ENCODE assay signal across 8 cellular contexts in genomic region chr11:66720223-66720898, GRCh38. TPM values are rescaled to one million over a fixed set of nuclear protein-coding genes. Genes with fewer than 3 reads are reported as not detected.
DNase-seq lines count a peak whose midpoint lies in the region; ATAC-seq and TF ChIP-seq lines count a peak whose summit lies in the region.

No MANE protein-coding gene starts in this region.

- H3K27ac ChIP-seq in OCI-LY1 (ENCODE audit: low read depth, low read length, poor library complexity, severe bottlenecking) (no peak overlapping the region), mammary epithelial cell (ENCODE audit: insufficient read depth, low read depth, low read length) (no peak overlapping the region)

- CTCF ChIA-PET in mammary epithelial cell (lab: Charles Lee; ENCODE audit: low non-redundant PET), result no interaction called here

- in situ Hi-C loops in mammary epithelial cell (cut with MboI; ENCODE audit: low sequenced_read_pairs in 2 of 2), result no loop called here

- H3K27me3 ChIP-seq in OCI-LY1 (ENCODE audit: insufficient read depth, low read length) (no peaks in the 10 kb centered on the region), mammary epithelial cell (ENCODE audit: insufficient read depth, low read length) (no peaks in the 10 kb centered on the region)

- H3K4me3 ChIP-seq in OCI-LY1 (ENCODE audit: low read depth, low read length, poor library complexity, severe bottlenecking) (no peak overlapping the region), mammary epithelial cell (replicated peaks in 1 of 3; ENCODE audit: insufficient read depth in 1 of 3, low read depth in 2 of 3, low read length in 3 of 3) (no peak overlapping the region)

- no peaks in the 10 kb centered on the region for H3F3A ChIP-seq in OCI-LY1 (ENCODE audit: insufficient read depth, low read length)

- H3K36me3 ChIP-seq in OCI-LY1 (ENCODE audit: insufficient read depth, low read length), result peaks cover 16% of the 10 kb centered on the region
- H3K36me3 ChIP-seq in mammary epithelial cell (ENCODE audit: insufficient read depth, low read length), result no peaks in the 10 kb centered on the region

- intact Hi-C loops in mammary epithelial cell (cut with micrococcal nuclease), result no loop called here

- peak; percentile 10 for DNase-seq in activated T-cell treated with anti-CD3 and anti-CD28 coated beads for 24 hours (ENCODE audit: low read depth)
- no peak for DNase-seq in activated T-cell treated with anti-CD3 and anti-CD28 coated beads for 4 hours
- peak; percentile 89 for DNase-seq in mammary epithelial cell
- DNase-seq in myocyte (ENCODE audit: low read depth), result peak; percentile 72
- no peak for DNase-seq in OCI-M1 (lab: John Stamatoyannopoulos, UW)

- H2AFZ ChIP-seq in OCI-LY1 (ENCODE audit: low read length) (no peak overlapping the region), mammary epithelial cell (ENCODE audit: low read depth, low read length) (peak overlapping the region; percentile 65)

- no peaks in the 10 kb centered on the region for H3K9me3 ChIP-seq in OCI-LY1 (ENCODE audit: low read length)
- H3K9me3 ChIP-seq in mammary epithelial cell (replicated peaks; ENCODE audit: insufficient read depth, low read length), result no peaks in the 10 kb centered on the region

- no peaks in the 10 kb centered on the region for H3K9me2 ChIP-seq in OCI-LY1 (ENCODE audit: low read depth, low read length)

- WGBS in mammary epithelial cell (ENCODE audit: low coverage, missing lambda C conversion rate), result 37% methylated on average over 14 of the region's 15 CpGs

- dilution Hi-C loops in mammary epithelial cell (cut with HindIII; ENCODE audit: low sequenced_read_pairs), result no loop called here

- H4K20me1 ChIP-seq in OCI-LY1 (ENCODE audit: insufficient read depth, low read length) (no peaks in the 10 kb centered on the region), mammary epithelial cell (ENCODE audit: insufficient read depth, low read length) (no peaks in the 10 kb centered on the region)

- H3K4me2 ChIP-seq in OCI-LY1 (ENCODE audit: low read length) (peak overlapping the region; percentile 13; the same call in 1 of the 2 replicates), mammary epithelial cell (ENCODE audit: insufficient read depth, low read depth, low read length) (peak overlapping the region; percentile 41)

- no peak for TF ChIP-seq CTCF in OCI-LY1 (IDR thresholded peaks at IDR 0.05; ENCODE audit: low read length)
- no peak for TF ChIP-seq CTCF in mammary epithelial cell (conservative IDR thresholded peaks at IDR 0.05 in 1 of 2, IDR thresholded peaks at IDR 0.05 in 1 of 2; ENCODE audit: extremely low read depth in 1 of 2, insufficient read depth in 1 of 2, low read depth in 1 of 2, low read length in 2 of 2)

- H3K79me2 ChIP-seq in OCI-LY1 (ENCODE audit: insufficient read depth, low read length) (no peaks in the 10 kb centered on the region), mammary epithelial cell (ENCODE audit: insufficient read depth, low read length) (no peaks in the 10 kb centered on the region)

- ATAC-seq in GM18907 (IDR thresholded peaks at IDR 0.05; ENCODE audit: unreplicated experiment) (no peak), GM18867 (IDR thresholded peaks at IDR 0.05; ENCODE audit: unreplicated experiment) (no peak)

- peaks cover 22% of the 10 kb centered on the region for H3K4me1 ChIP-seq in OCI-LY1 (ENCODE audit: insufficient read depth, low read length, severe bottlenecking)
- H3K4me1 ChIP-seq in mammary epithelial cell (ENCODE audit: insufficient read depth, low read length), result peaks cover 14% of the 10 kb centered on the region

- H3K9ac ChIP-seq in OCI-LY1 (ENCODE audit: low read length), result no peak overlapping the region
- H3K9ac ChIP-seq in mammary epithelial cell (ENCODE audit: insufficient read depth, low read length), result no peak overlapping the region

- BruUV-seq in mammary epithelial cell (replicated peaks; lab: Mats Ljungman, UMichigan), result no TSS peak

RNA-seq across cellular contexts. Expression of gene SPTBN2, which starts 8.7 kb away (rescaled TPM):
- 10 to 100 TPM; 24.8 to 57.2 TPM for total RNA-seq in mammary epithelial cell
- 10.9 TPM for polyA plus RNA-seq in mammary epithelial cell
- 35.6 TPM for polyA minus RNA-seq in mammary epithelial cell
- 0.78 and 1.1 TPM in 2 replicates for total RNA-seq in myocyte
- polyA plus RNA-seq in myocyte (2012), result 3.5 TPM

RNA-seq across cellular contexts. Expression of gene RBM4B, which starts 42.7 kb away (rescaled TPM):
- 10 to 100 TPM; 12.2 to 15.3 TPM for total RNA-seq in mammary epithelial cell
- polyA plus RNA-seq in mammary epithelial cell, result 21.8 TPM
- polyA minus RNA-seq in mammary epithelial cell, result 8.7 TPM
- total RNA-seq in myocyte, result 21.2 and 22.5 TPM in 2 replicates
- polyA plus RNA-seq in myocyte (2012), result 26.0 TPM

Comparison
In these comparisons a context has a peak if more than half of its experiments do, and no peak if none do; other contexts are left out.
1. DNase-seq: peak in activated T-cell treated with anti-CD3 and anti-CD28 coated beads for 24 hours (single experiment), mammary epithelial cell (single experiment) and myocyte (single experiment); none in activated T-cell treated with anti-CD3 and anti-CD28 coated beads for 4 hours (single experiment) and OCI-M1 (single experiment).
2. RNA of gene SPTBN2, which starts 8.7 kb away (total RNA-seq): 24.8 to 57.2 TPM in mammary epithelial cell; 0.78 to 1.1 TPM in myocyte; every median in the first group is over 10 times any median in the second.